ENCODE assay signal across 22 cellular contexts in genomic region chr7:45050198-45050597, GRCh38. TPM values are rescaled to one million over a fixed set of nuclear protein-coding genes. Genes with fewer than 3 reads are reported as not detected.
DNase-seq lines count a peak whose midpoint lies in the region; ATAC-seq lines count a peak whose summit lies in the region.
"Had no signal": no experiment of that assay in that cellular context is flagged by ENCODE, and none has a peak within 500 bp of the region (broad histone marks: within the 10 kb centered on the region; RNA-seq: fewer than 3 reads in every experiment).

No MANE protein-coding gene starts in this region.

- ATAC-seq in stimulated activated naive CD8-positive, alpha-beta T cell treated with anti-CD3 and anti-CD28 coated beads, Interleukin-15, Interleukin-2, amounts not matched to agents 100 U/mL and 50 U/mL, for 24 hours = no peak
- no peak for ATAC-seq in GM18907 (IDR thresholded peaks at IDR 0.05; ENCODE audit: unreplicated experiment)
- ATAC-seq in HG02970 (IDR thresholded peaks at IDR 0.05; ENCODE audit: low FRiP score, unreplicated experiment) = no peak
- ATAC-seq: left ventricle myocardium superior had no signal

- H3K4me3 Mint-ChIP-seq in stimulated activated naive CD8-positive, alpha-beta T cell treated with anti-CD3 and anti-CD28 coated beads, Interleukin-15, Interleukin-2, amounts not matched to agents 100 ng/mL and 50 ng/mL, for 24 hours = no peak overlapping the region
- no peak overlapping the region for H3K4me3 Mint-ChIP-seq in immature natural killer cell
- H3K4me3 Mint-ChIP-seq: nephron had no signal

- peaks cover 49% of the 10 kb centered on the region for H3K4me1 Mint-ChIP-seq in stimulated activated naive CD8-positive, alpha-beta T cell treated with anti-CD3 and anti-CD28 coated beads, Interleukin-15, Interleukin-2, amounts not matched to agents 100 ng/mL and 50 ng/mL, for 24 hours (ENCODE audit: low read depth)
- peaks cover 52 to 83% of the 10 kb centered on the region in 2 donors for H3K4me1 Mint-ChIP-seq in immature natural killer cell

- H3K36me3 Mint-ChIP-seq in stimulated activated naive CD8-positive, alpha-beta T cell treated with anti-CD3 and anti-CD28 coated beads, Interleukin-15, Interleukin-2, amounts not matched to agents 100 ng/mL and 50 ng/mL, for 24 hours (ENCODE audit: low read depth) = peaks cover 52% of the 10 kb centered on the region
- peaks cover 4 to 28% (median 9%) of the 10 kb centered on the region in 3 donors for H3K36me3 Mint-ChIP-seq in immature natural killer cell

- H3K27me3 Mint-ChIP-seq in stimulated activated naive CD8-positive, alpha-beta T cell treated with anti-CD3 and anti-CD28 coated beads, Interleukin-15, Interleukin-2, amounts not matched to agents 100 ng/mL and 50 ng/mL, for 24 hours = no peaks in the 10 kb centered on the region
- no peaks in the 10 kb centered on the region for H3K27me3 Mint-ChIP-seq in immature natural killer cell (ENCODE audit: low read depth in 3 of 3)

- H3K27ac Mint-ChIP-seq in stimulated activated naive CD8-positive, alpha-beta T cell treated with anti-CD3 and anti-CD28 coated beads, Interleukin-15, Interleukin-2, amounts not matched to agents 100 ng/mL and 50 ng/mL, for 24 hours = peak overlapping the region; percentile 17
- peak overlapping the region; percentile 71 to 85 (median 84) for H3K27ac Mint-ChIP-seq in immature natural killer cell
- H3K27ac Mint-ChIP-seq: nephron had no signal

- DNase-seq in stimulated activated naive CD8-positive, alpha-beta T cell treated with anti-CD3 and anti-CD28 coated beads, Interleukin-15, Interleukin-2, amounts not matched to agents 100 U/mL and 50 U/mL, for 24 hours = no peak
- DNase-seq in NAMALWA (ENCODE audit: low spot score) (peak; percentile 33), immature natural killer cell (no peak), glomerular visceral epithelial cell (ENCODE audit: extremely low spot score) (no peak)
- DNase-seq: activated CD4-positive, alpha-beta T cell treated with anti-CD3 and anti-CD28 coated beads, Interleukin-2, amount 50 U/mL, for 4 hours; activated gamma-delta T cell treated with Interleukin-2 at 50 U/mL for 16 hours; amygdala; DMS153; IMR-90; left ventricle myocardium superior; NCI-H1105 treated with DMSO at 0.1 percent for 48 hours; NCI-H2029; NCI-H226; ovary; SIG-M5; T-helper 9 cell; trophoblast cell; WERI-Rb-1 had no signal

- H3K9me3 Mint-ChIP-seq in stimulated activated naive CD8-positive, alpha-beta T cell treated with anti-CD3 and anti-CD28 coated beads, Interleukin-15, Interleukin-2, amounts not matched to agents 100 ng/mL and 50 ng/mL, for 24 hours = no peaks in the 10 kb centered on the region
- no peaks in the 10 kb centered on the region for H3K9me3 Mint-ChIP-seq in immature natural killer cell

RNA-seq across cellular contexts. Expression of gene NACAD, which starts 38.6 kb away (rescaled TPM):
- polyA plus RNA-seq in immature natural killer cell = under 1 TPM in 2 of 3 donors, not detected in 1; 0.26 to 0.65 TPM

RNA-seq across cellular contexts. Expression of gene CCM2, which starts 50.2 kb away (rescaled TPM):
- 100 to 1,000 TPM in 2 of 3 donors, 10 to 100 TPM in 1; 60.4 to 120 (median 103) TPM for polyA plus RNA-seq in immature natural killer cell
